7 cellular contexts compared by ENCODE assay signal in genomic region chr3:107571089-107571488, GRCh38. TPM values are rescaled to one million over a fixed set of nuclear protein-coding genes. Genes with fewer than 3 reads are reported as not detected.
DNase-seq lines count a peak whose midpoint lies in the region; ATAC-seq and TF ChIP-seq lines count a peak whose summit lies in the region.
"Not testable (repeated sequence)": the region's sequence is repeated elsewhere in the genome, so short reads cannot be mapped to it uniquely, and the experiment has no call there.

No MANE protein-coding gene starts in this region.

- not testable (repeated sequence) for H3K9me3 Mint-ChIP-seq in GM23338; activated B cell treated with CpG ODN at 0.5 μM for 24 hours; endodermal cell; natural killer cell; stimulated activated effector memory CD8-positive, alpha-beta T cell treated with anti-CD3 and anti-CD28 coated beads, Interleukin-12 subunit alpha, Interleukin-12 subunit beta, amount 100 ng/mL, for 72 hours
- peaks cover 12% of the 10 kb centered on the region for H3K9me3 Mint-ChIP-seq in mesothelial cell of epicardium

- not testable (repeated sequence) for H3K27ac ChIP-seq in GM23338 (ENCODE audit: low read depth); endodermal cell (ENCODE audit: low read depth, low read length)

- not testable (repeated sequence) for H3K27me3 Mint-ChIP-seq in GM23338 (ENCODE audit: insufficient read depth, low read depth, poor library complexity); activated B cell treated with CpG ODN at 0.5 μM for 24 hours; endodermal cell (ENCODE audit: insufficient read depth); mesothelial cell of epicardium (ENCODE audit: low read depth); natural killer cell (ENCODE audit: low read depth in 2 of 2)

- ATAC-seq in GM23338; activated B cell treated with CpG ODN at 0.5 μM for 24 hours (ENCODE audit: low read depth); natural killer cell; stimulated activated effector memory CD8-positive, alpha-beta T cell treated with anti-CD3 and anti-CD28 coated beads, Interleukin-12 subunit alpha, Interleukin-12 subunit beta, amount 100 ng/mL, for 72 hours: not testable (repeated sequence)

- not testable (repeated sequence) for H3K4me3 Mint-ChIP-seq in GM23338; activated B cell treated with CpG ODN at 0.5 μM for 24 hours; endodermal cell; mesothelial cell of epicardium; natural killer cell; stimulated activated effector memory CD8-positive, alpha-beta T cell treated with anti-CD3 and anti-CD28 coated beads, Interleukin-12 subunit alpha, Interleukin-12 subunit beta, amount 100 ng/mL, for 72 hours

- H3K9me3 ChIP-seq in endodermal cell (ENCODE audit: control insufficient read depth, low read length) = not testable (repeated sequence)

- not testable (repeated sequence) for DNase-seq in GM23338 (ENCODE audit: low spot score); activated B cell treated with CpG ODN at 0.5 μM for 24 hours; endodermal cell; mesothelial cell of epicardium (ENCODE audit: low spot score in 2 of 2, unreplicated experiment in 2 of 2); natural killer cell; stimulated activated effector memory CD8-positive, alpha-beta T cell treated with anti-CD3 and anti-CD28 coated beads, Interleukin-12 subunit alpha, Interleukin-12 subunit beta, amount 100 ng/mL, for 72 hours (ENCODE audit: low spot score in 2 of 2)
- peak; percentile 6 for DNase-seq in M059J (ENCODE audit: low read depth)

- not testable (repeated sequence) for H4K20me1 ChIP-seq in GM23338 (replicated peaks; ENCODE audit: insufficient read depth)

- H3K27me3 ChIP-seq in GM23338 (ENCODE audit: insufficient read depth); endodermal cell (ENCODE audit: control insufficient read depth, insufficient read depth, low read length, poor library complexity, severe bottlenecking): not testable (repeated sequence)

- H3K27ac Mint-ChIP-seq in GM23338 = 0 out of 2 replicates have a peak overlapping the region, but pooled peaks have one; percentile 6
- peak overlapping the region; percentile 42 for H3K27ac Mint-ChIP-seq in activated B cell treated with CpG ODN at 0.5 μM for 24 hours
- H3K27ac Mint-ChIP-seq in endodermal cell = peak overlapping the region; percentile 5
- H3K27ac Mint-ChIP-seq in mesothelial cell of epicardium = peak overlapping the region; percentile 70
- H3K27ac Mint-ChIP-seq in natural killer cell = peak overlapping the region; percentile 6 to 29
- peak overlapping the region; percentile 64 for H3K27ac Mint-ChIP-seq in stimulated activated effector memory CD8-positive, alpha-beta T cell treated with anti-CD3 and anti-CD28 coated beads, Interleukin-12 subunit alpha, Interleukin-12 subunit beta, amount 100 ng/mL, for 72 hours

- not testable (repeated sequence) for H3K9me2 ChIP-seq in GM23338 (ENCODE audit: insufficient read depth)

- POLR2A ChIA-PET in activated B cell treated with CpG ODN at 0.5 μM for 24 hours (lab: Charles Lee) = not testable (repeated sequence)

- WGBS in endodermal cell (ENCODE audit: insufficient coverage in 1 of 2, insufficient read length in 1 of 2), 2 experiments = 96 to 97% methylated on average over 9 to 10 of the region's 10 CpGs

- H3F3A ChIP-seq in GM23338 (replicated peaks; ENCODE audit: low read depth) = not testable (repeated sequence)

- H3K9ac ChIP-seq in endodermal cell (ENCODE audit: extremely low read depth, low read length, poor library complexity, severe bottlenecking) = not testable (repeated sequence)

- H2AFZ ChIP-seq in GM23338 = not testable (repeated sequence)

- TF ChIP-seq CTCF in GM23338 (conservative IDR thresholded peaks at IDR 0.05; ENCODE audit: low read depth in 2 of 2); activated B cell treated with CpG ODN at 0.5 μM for 24 hours (IDR thresholded peaks at IDR 0.05); endodermal cell (conservative IDR thresholded peaks at IDR 0.05); mesothelial cell of epicardium (IDR thresholded peaks at IDR 0.05; ENCODE audit: unreplicated experiment); natural killer cell (IDR thresholded peaks at IDR 0.05): not testable (repeated sequence)

- peaks cover 26% of the 10 kb centered on the region for H3K79me2 ChIP-seq in GM23338 (replicated peaks; ENCODE audit: insufficient read depth)

- CTCF ChIA-PET in activated B cell treated with CpG ODN at 0.5 μM for 24 hours (lab: Charles Lee) = not testable (repeated sequence)

- not testable (repeated sequence) for H3K4me3 ChIP-seq in GM23338; endodermal cell (ENCODE audit: low read length)

- not testable (repeated sequence) for H3K36me3 ChIP-seq in GM23338 (ENCODE audit: insufficient read depth); endodermal cell (ENCODE audit: control insufficient read depth, insufficient read depth, low read length)

- H3K4me2 ChIP-seq in GM23338 = not testable (repeated sequence)

- not testable (repeated sequence) for H3K36me3 Mint-ChIP-seq in GM23338 (ENCODE audit: low read depth); activated B cell treated with CpG ODN at 0.5 μM for 24 hours (ENCODE audit: low read depth); endodermal cell (ENCODE audit: low read depth); mesothelial cell of epicardium; natural killer cell; stimulated activated effector memory CD8-positive, alpha-beta T cell treated with anti-CD3 and anti-CD28 coated beads, Interleukin-12 subunit alpha, Interleukin-12 subunit beta, amount 100 ng/mL, for 72 hours

- not testable (repeated sequence) for H3K4me1 ChIP-seq in GM23338 (ENCODE audit: insufficient read depth); endodermal cell (ENCODE audit: control insufficient read depth, insufficient read depth, low read length)

- intact Hi-C loops in activated B cell treated with CpG ODN at 0.5 μM for 24 hours (cut with micrococcal nuclease) = loop anchor here (10.0 kb wide), 1 partner anchor 904 kb away; no protein-coding TSS in a partner anchor
- intact Hi-C loops in natural killer cell (cut with micrococcal nuclease) = loop anchor here (10.0 kb wide), 2 partner anchors 174 to 904 kb away; no protein-coding TSS in a partner anchor

- not testable (repeated sequence) for H3K4me1 Mint-ChIP-seq in GM23338
- H3K4me1 Mint-ChIP-seq in activated B cell treated with CpG ODN at 0.5 μM for 24 hours (peaks cover 13% of the 10 kb centered on the region), endodermal cell (peaks cover 21% of the 10 kb centered on the region), mesothelial cell of epicardium (peaks cover 10% of the 10 kb centered on the region), natural killer cell (peaks cover 24 to 49% of the 10 kb centered on the region in 2 donors)
- peaks cover 28% of the 10 kb centered on the region for H3K4me1 Mint-ChIP-seq in stimulated activated effector memory CD8-positive, alpha-beta T cell treated with anti-CD3 and anti-CD28 coated beads, Interleukin-12 subunit alpha, Interleukin-12 subunit beta, amount 100 ng/mL, for 72 hours

RNA-seq across cellular contexts. Expression of gene BBX, which starts 48.3 kb away (rescaled TPM):
- total RNA-seq in GM23338 (2014; rRNA removed; shearing (Covaris generic)) = 35.2 and 82.2 TPM in 2 replicates
- polyA plus RNA-seq in GM23338 (2016; fragmentation: Nextera tagmentation; extraction: Ambion mirVana) = 33.2 and 44.1 TPM in 2 replicates
- 55.4 and 81.8 TPM in 2 replicates for total RNA-seq in M059J (2014; rRNA removed; shearing (Covaris generic))
- total RNA-seq in activated B cell treated with CpG ODN at 0.5 μM for 24 hours (75.8 and 77.5 TPM in 2 replicates), endodermal cell (10 to 100 TPM; 34.2 to 41.2 TPM), mesothelial cell of epicardium (90.3 to 95.1 TPM (median 90.4 TPM) in 3 replicates), natural killer cell (10 to 100 TPM; 80.0 to 87.1 (median 83.4) TPM)
- polyA plus RNA-seq in endodermal cell (2013, experiment 1 of 2) = 40.5 TPM
- polyA plus RNA-seq in endodermal cell (2013, experiment 2 of 2) = 49.5 TPM

Comparison
In these comparisons a context has a peak if more than half of its experiments do, and no peak if none do; other contexts are left out.
1. H3K27ac Mint-ChIP-seq: peak in every context shown above with its lines; median percentile 70 in mesothelial cell of epicardium; 64 in stimulated activated effector memory CD8-positive, alpha-beta T cell treated with anti-CD3 and anti-CD28 coated beads, Interleukin-12 subunit alpha, Interleukin-12 subunit beta, amount 100 ng/mL, for 72 hours; 42 in activated B cell treated with CpG ODN at 0.5 μM for 24 hours; 18 in natural killer cell; 6 in GM23338; 5 in endodermal cell.